26 cellular contexts compared by ENCODE assay signal in the genomic region with DNA sequence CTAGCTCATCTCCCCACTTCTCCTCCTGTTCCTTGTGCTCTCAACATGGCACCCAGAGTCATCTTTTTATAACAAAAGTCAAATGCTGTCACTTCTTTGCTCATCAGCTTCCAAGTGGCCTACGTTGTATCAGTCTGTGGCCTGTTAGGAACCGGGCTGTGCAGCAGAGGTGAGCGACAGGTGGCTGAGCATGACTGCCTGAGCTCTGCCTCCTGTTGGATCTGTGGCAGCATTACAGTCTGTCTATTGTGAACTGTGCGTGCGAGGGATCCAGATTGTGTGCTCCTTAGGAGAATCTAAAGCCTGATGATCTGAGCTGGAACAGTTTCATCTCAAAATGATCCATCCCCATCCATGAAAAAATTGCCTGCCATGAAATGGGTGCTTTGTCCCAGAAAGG.
DNase-seq lines count a peak whose midpoint lies in the region; ATAC-seq, FAIRE-seq and TF ChIP-seq lines count a peak whose summit lies in the region.
"Had no signal": no experiment of that assay in that cellular context is flagged by ENCODE, and none has a peak within 500 bp of the region (broad histone marks: within the 10 kb centered on the region; RNA-seq: fewer than 3 reads in every experiment).

No MANE protein-coding gene starts in this region.

- TF ChIP-seq RAD21 in HCT116 (IDR thresholded peaks at IDR 0.05; ENCODE audit: low read depth) (0 out of 2 replicates have a peak, but pooled peaks have one; percentile 7), GM12878 (IDR thresholded peaks at IDR 0.05; ENCODE audit: insufficient read depth, low read depth, low read length) (no peak)

- peaks cover 38% of the 10 kb centered on the region for H3K27me3 ChIP-seq in HCT116 (ENCODE audit: insufficient read depth, low read length)
- peaks cover 0 to 3% of the 10 kb centered on the region in 2 experiments; a peak in 2 of 4 replicates for H3K27me3 ChIP-seq in GM12878 (replicated peaks in 1 of 2; ENCODE audit: control insufficient read depth in 2 of 2, insufficient read depth in 2 of 2, low read length in 1 of 2)
- H3K27me3 ChIP-seq: BLaER1 treated with 17β-estradiol and CSF1 and Interleukin-3, amounts not matched to agents 10 nM and 100 nM; SJSA1 had no signal

- RAD21 ChIA-PET in HCT116 (lab: Charles Lee; ENCODE audit: low non-redundant PET in 1 of 2, low total read pairs in 2 of 2, uncharacterized antibody in 2 of 2, unreplicated experiment in 2 of 2) (no interaction called here), GM12878 (lab: Charles Lee; ENCODE audit: unreplicated experiment) (no interaction called here)

- TF ChIP-seq CTCF in GM12872 (IDR thresholded peaks at IDR 0.05; ENCODE audit: insufficient read depth, low read depth, low read length) (peak; percentile 47; the same call in 2 of the 3 replicates), HCT116 (IDR thresholded peaks at IDR 0.05 in 2 of 3, conservative IDR thresholded peaks at IDR 0.05 in 1 of 3; ENCODE audit: borderline replicate concordance in 1 of 3, insufficient read depth in 1 of 3, low read depth in 2 of 3, low read length in 2 of 3) (peak in 2 of 3 experiments; percentile 29 to 31; a peak in 3 of 6 replicates), GM12878 (IDR thresholded peaks at IDR 0.05 in 2 of 3, conservative IDR thresholded peaks at IDR 0.05 in 1 of 3; ENCODE audit: control insufficient read depth in 2 of 3, extremely low read depth in 1 of 3, insufficient read depth in 1 of 3, low read depth in 3 of 3, low read length in 3 of 3) (no peak)

- no peaks in the 10 kb centered on the region for H3K4me1 ChIP-seq in HCT116 (ENCODE audit: control insufficient read depth in 1 of 2, insufficient read depth in 2 of 2, low read length in 2 of 2)
- no peaks in the 10 kb centered on the region for H3K4me1 ChIP-seq in GM12878 (ENCODE audit: control insufficient read depth, insufficient read depth, low read length)
- H3K4me1 ChIP-seq: Caco-2, HAP-1 had no signal

- BruUV-seq in HCT116 (replicated peaks; lab: Mats Ljungman, UMichigan) (no TSS peak), GM12878 (replicated peaks; lab: Mats Ljungman, UMichigan) (no TSS peak)

- H3K9me3 ChIP-seq in HCT116 (ENCODE audit: control insufficient read depth in 1 of 2, insufficient read depth in 1 of 2, low read depth in 1 of 2, low read length in 2 of 2) (no peaks in the 10 kb centered on the region), GM12878 (replicated peaks; ENCODE audit: control insufficient read depth, insufficient read depth, low read length) (no peaks in the 10 kb centered on the region; the same call in 2 of the 3 replicates)
- H3K9me3 ChIP-seq: BLaER1 treated with 17β-estradiol and CSF1 and Interleukin-3, amounts not matched to agents 10 nM and 100 nM; Caco-2; HAP-1; SJSA1 had no signal

- H2AFZ ChIP-seq in HCT116 (ENCODE audit: low read depth, low read length, poor library complexity, severe bottlenecking): no peak overlapping the region
- no peak overlapping the region for H2AFZ ChIP-seq in GM12878 (ENCODE audit: control insufficient read depth, low read depth, low read length)

- H3K4me3 ChIP-seq in HCT116 (replicated peaks in 1 of 2; ENCODE audit: low read depth in 1 of 2, low read length in 2 of 2) (no peak overlapping the region), GM12878 (no peak overlapping the region)
- H3K4me3 ChIP-seq: BLaER1 treated with 17β-estradiol and CSF1 and Interleukin-3, amounts not matched to agents 10 nM and 100 nM; HAP-1; SJSA1 had no signal

- no peaks in the 10 kb centered on the region for H3K79me2 ChIP-seq in HCT116 (ENCODE audit: insufficient read depth, low read length)
- no peaks in the 10 kb centered on the region for H3K79me2 ChIP-seq in GM12878 (ENCODE audit: control insufficient read depth, insufficient read depth, low read length)

- DNase-seq in HCT116 (ENCODE audit: low read depth, low spot score): no peak
- DNase-seq in GM12878 (ENCODE audit: low read depth, low spot score): no peak
- DNase-seq in activated naive CD4-positive, alpha-beta T cell treated with anti-CD3 and anti-CD28 coated beads, Interleukin-2, amount 50 U/mL, for 16 hours: no peak
- no peak for DNase-seq in activated CD4-positive, CD25-positive, alpha-beta regulatory T cell treated with anti-CD3 and anti-CD28 coated beads, Interleukin-2, amount 50 U/mL, for 72 hours
- no peak for DNase-seq in stimulated activated CD4-positive, alpha-beta T cell treated with anti-CD3 and anti-CD28 coated beads, Interleukin-4, amount 100 ng/mL, for 4 hours
- DNase-seq in iPS-NIHi7 (ENCODE audit: extremely low spot score): no peak
- DNase-seq: ACHN; Caco-2; CD4-positive, alpha-beta memory T cell; DMS 273 treated with DMSO at 0.1 percent for 48 hours; DND-41; KBM-7; NCI-H1105; NCI-H146; NCI-H2029; NCI-H2227 treated with DMSO at 0.1 percent for 48 hours; NCI-H510A treated with DMSO at 0.1 percent for 48 hours; NCI-H748 treated with DMSO at 0.1 percent for 48 hours; NK-92 treated with Interleukin-12 subunit alpha and Interleukin-12 subunit beta, amount 100 ng/mL, for 24 hours; OCI-M1 had no signal

- intact Hi-C loops in HCT116 (cut with micrococcal nuclease) (no loop called here), GM12878 (cut with micrococcal nuclease; ENCODE audit: unreplicated experiment) (no loop called here)

- SMC1A ChIA-PET in GM12878 (lab: Charles Lee; ENCODE audit: uncharacterized antibody, unreplicated experiment): no interaction called here

- in situ Hi-C loops in GM12878 (cut with MboI): no loop called here

- H3K27ac ChIP-seq in HCT116 (ENCODE audit: low read depth, low read length) (no peak overlapping the region), GM12878 (ENCODE audit: control insufficient read depth, insufficient read depth) (no peak overlapping the region)
- H3K27ac ChIP-seq: BLaER1 treated with 17β-estradiol and CSF1 and Interleukin-3, amounts not matched to agents 10 nM and 100 nM; SJSA1 had no signal

- H3K4me2 ChIP-seq in HCT116 (ENCODE audit: low read length) (no peak overlapping the region), GM12878 (ENCODE audit: control insufficient read depth, insufficient read depth) (no peak overlapping the region)
- H3K4me2 ChIP-seq: BLaER1 treated with 17β-estradiol and CSF1 and Interleukin-3, amounts not matched to agents 10 nM and 100 nM had no signal

- FAIRE-seq in GM12878 (lab: Jason Lieb, UNC): no peak
- FAIRE-seq: GM12892 had no signal

- TF ChIP-seq POLR2A in HCT116 (IDR thresholded peaks at IDR 0.05; ENCODE audit: borderline replicate concordance, extremely low read depth, insufficient read depth, insufficient read length) (no peak), GM12878 (IDR thresholded peaks at IDR 0.05; ENCODE audit: low read depth, low read length) (no peak)

- CTCF ChIA-PET in HCT116 (lab: Charles Lee): interaction anchor here (1.7 kb wide), 1 partner anchor 46 kb away, joined by 6 read pairs; no protein-coding TSS in a partner anchor
- CTCF ChIA-PET in GM12878 (lab: Yijun Ruan, JAX): interaction anchor here (1.6 kb wide), 1 partner anchor 46 kb away, joined by 5 read pairs; no protein-coding TSS in a partner anchor

- H3K9ac ChIP-seq in HCT116 (ENCODE audit: low read length) (no peak overlapping the region), GM12878 (ENCODE audit: control insufficient read depth, insufficient read depth, low read length) (no peak overlapping the region)
- H3K9ac ChIP-seq: BLaER1 treated with 17β-estradiol and CSF1 and Interleukin-3, amounts not matched to agents 10 nM and 100 nM had no signal

- no peak for TF ChIP-seq EP300 in GM12878 (IDR thresholded peaks at IDR 0.05; ENCODE audit: borderline replicate concordance in 1 of 2, control insufficient read depth in 1 of 2, low read depth in 2 of 2, low read length in 2 of 2)

- H4K20me1 ChIP-seq in HCT116 (ENCODE audit: insufficient read depth): no peaks in the 10 kb centered on the region
- H4K20me1 ChIP-seq in GM12878 (ENCODE audit: control insufficient read depth, insufficient read depth): no peaks in the 10 kb centered on the region
- H4K20me1 ChIP-seq: BLaER1 treated with 17β-estradiol and CSF1 and Interleukin-3, amounts not matched to agents 10 nM and 100 nM had no signal

- no peaks in the 10 kb centered on the region for H3K36me3 ChIP-seq in HCT116 (ENCODE audit: control insufficient read depth in 1 of 2, insufficient read depth in 2 of 2, low read length in 2 of 2)
- H3K36me3 ChIP-seq in GM12878 (ENCODE audit: control insufficient read depth in 2 of 2, insufficient read depth in 2 of 2, low read length in 1 of 2): no peaks in the 10 kb centered on the region
- H3K36me3 ChIP-seq: BLaER1 treated with 17β-estradiol and CSF1 and Interleukin-3, amounts not matched to agents 10 nM and 100 nM; HAP-1; SJSA1 had no signal

- POLR2A ChIA-PET in HCT116 (lab: Charles Lee) (no interaction called here), GM12878 (lab: Charles Lee) (no interaction called here)

- ATAC-seq in HCT116 (peak; percentile 75), GM12878 (peak; percentile 34; the same call in 1 of the 3 replicates)
- ATAC-seq: Right ventricle myocardium inferior had no signal

- H3K9me2 ChIP-seq in HCT116 (ENCODE audit: insufficient read depth): no peaks in the 10 kb centered on the region

- 18% methylated on average over 5 of the region's 5 CpGs for WGBS in GM12878 (ENCODE audit: insufficient coverage, insufficient replicate concordance, low lambda C conversion rate, missing lambda C conversion rate)

TF ChIP-seq in HCT116, 20 proteins besides CTCF, POLR2A, EP300 and RAD21 (continues in another document):
- TF ChIP-seq SP1 (IDR thresholded peaks at IDR 0.05; ENCODE audit: low read depth) (no peak), ELF1 (IDR thresholded peaks at IDR 0.05; ENCODE audit: borderline replicate concordance, low read depth) (no peak), EGR1 (IDR thresholded peaks at IDR 0.05; ENCODE audit: low read depth) (no peak), FOSL1 (IDR thresholded peaks at IDR 0.05; ENCODE audit: low read depth) (no peak)

TF ChIP-seq in GM12878, 131 proteins besides CTCF, POLR2A, EP300 and RAD21 (continues in another document):
- TF ChIP-seq, protein P1, sequence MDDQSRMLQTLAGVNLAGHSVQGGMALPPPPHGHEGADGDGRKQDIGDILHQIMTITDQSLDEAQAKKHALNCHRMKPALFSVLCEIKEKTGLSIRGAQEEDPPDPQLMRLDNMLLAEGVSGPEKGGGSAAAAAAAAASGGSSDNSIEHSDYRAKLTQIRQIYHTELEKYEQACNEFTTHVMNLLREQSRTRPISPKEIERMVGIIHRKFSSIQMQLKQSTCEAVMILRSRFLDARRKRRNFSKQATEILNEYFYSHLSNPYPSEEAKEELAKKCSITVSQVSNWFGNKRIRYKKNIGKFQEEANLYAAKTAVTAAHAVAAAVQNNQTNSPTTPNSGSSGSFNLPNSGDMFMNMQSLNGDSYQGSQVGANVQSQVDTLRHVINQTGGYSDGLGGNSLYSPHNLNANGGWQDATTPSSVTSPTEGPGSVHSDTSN (IDR thresholded peaks at IDR 0.05; ENCODE audit: insufficient replicate concordance, low read depth, low read length): no peak

Comparison
In these comparisons a context has a peak if more than half of its experiments do, and no peak if none do; other contexts are left out.
1. CTCF ChIP-seq: peak in GM12872 (single experiment) and HCT116 (2 of 3); none in GM12878 (0 of 3).